8 cellular contexts compared by ENCODE assay signal in the genomic region with DNA sequence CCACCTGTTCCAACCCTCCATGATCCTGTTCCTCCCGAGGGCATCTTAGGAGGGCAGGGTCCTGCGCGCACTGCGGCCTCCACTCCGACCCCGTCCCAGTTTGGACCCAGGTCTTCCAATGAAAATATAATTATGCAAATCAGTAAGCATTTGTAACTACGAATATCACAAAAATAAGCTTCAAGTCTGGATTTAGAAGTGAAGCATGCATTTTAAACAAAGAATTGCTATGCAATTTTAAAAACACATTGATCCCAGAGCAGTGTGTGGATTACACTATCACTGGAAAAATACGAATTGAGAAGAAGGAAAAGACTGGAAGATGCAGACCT. TPM values are rescaled to one million over a fixed set of nuclear protein-coding genes. Genes with fewer than 3 reads are reported as not detected.
A peak's percentile ranks its signal among the peaks of the same experiment; 100 is the strongest.
DNase-seq lines count a peak whose midpoint lies in the region; ATAC-seq and TF ChIP-seq lines count a peak whose summit lies in the region.
"Had no signal": no experiment of that assay in that cellular context is flagged by ENCODE, and none has a peak within 500 bp of the region (broad histone marks: within the 10 kb centered on the region; RNA-seq: fewer than 3 reads in every experiment).

No MANE protein-coding gene starts in this region.

- peaks cover 69% of the 10 kb centered on the region for H3K4me1 Mint-ChIP-seq in activated CD8-positive, alpha-beta T cell treated with anti-CD3 and anti-CD28 coated beads, Interleukin-2, amount 10 ng/mL, durations not matched to agents 7 days and 5 days (ENCODE audit: low read depth)
- H3K4me1 Mint-ChIP-seq in stimulated activated naive B cell treated with anti-CD40 and anti-IgM and Interleukin-4, amounts not matched to agents 10 μg/mL and 1 μg/mL and 100 μg/mL, for 72 hours, result peaks cover 24 to 59% of the 10 kb centered on the region in 2 donors

- no peaks in the 10 kb centered on the region for H3K27me3 ChIP-seq in iPS-15b (ENCODE audit: control insufficient read depth, insufficient read depth, low read length)

- peak overlapping the region; percentile 84 for H3K27ac Mint-ChIP-seq in activated CD8-positive, alpha-beta T cell treated with anti-CD3 and anti-CD28 coated beads, Interleukin-2, amount 10 ng/mL, durations not matched to agents 7 days and 5 days
- peak overlapping the region; percentile 95 for H3K27ac Mint-ChIP-seq in stimulated activated naive B cell treated with anti-CD40 and anti-IgM and Interleukin-4, amounts not matched to agents 10 μg/mL and 1 μg/mL and 100 μg/mL, for 72 hours

- H3K9me3 ChIP-seq in iPS-15b (ENCODE audit: control insufficient read depth, insufficient read depth, low read length), result no peaks in the 10 kb centered on the region

- no peaks in the 10 kb centered on the region for H3K27me3 Mint-ChIP-seq in activated CD8-positive, alpha-beta T cell treated with anti-CD3 and anti-CD28 coated beads, Interleukin-2, amount 10 ng/mL, durations not matched to agents 7 days and 5 days (ENCODE audit: low read depth)
- H3K27me3 Mint-ChIP-seq in stimulated activated naive B cell treated with anti-CD40 and anti-IgM and Interleukin-4, amounts not matched to agents 10 μg/mL and 1 μg/mL and 100 μg/mL, for 72 hours, result peaks cover 6% of the 10 kb centered on the region in 2 donors

- no peaks in the 10 kb centered on the region for H3K9me3 Mint-ChIP-seq in activated CD8-positive, alpha-beta T cell treated with anti-CD3 and anti-CD28 coated beads, Interleukin-2, amount 10 ng/mL, durations not matched to agents 7 days and 5 days (ENCODE audit: insufficient read depth)
- H3K9me3 Mint-ChIP-seq in stimulated activated naive B cell treated with anti-CD40 and anti-IgM and Interleukin-4, amounts not matched to agents 10 μg/mL and 1 μg/mL and 100 μg/mL, for 72 hours, result peaks cover 0 to 2% of the 10 kb centered on the region in 2 donors

- ATAC-seq in activated CD8-positive, alpha-beta T cell treated with anti-CD3 and anti-CD28 coated beads, Interleukin-2, amount 10 ng/mL, durations not matched to agents 7 days and 5 days, result no peak
- ATAC-seq in stimulated activated naive B cell treated with anti-CD40 and anti-IgM and Interleukin-4, amounts not matched to agents 10 μg/mL and 1 μg/mL and 100 μg/mL, for 72 hours (replicated peaks), result no peak
- ATAC-seq in HG02678 (IDR thresholded peaks at IDR 0.05; ENCODE audit: unreplicated experiment) (no peak), HG03175 (IDR thresholded peaks at IDR 0.05; ENCODE audit: unreplicated experiment) (no peak)

- CTCF ChIA-PET in activated CD8-positive, alpha-beta T cell treated with anti-CD3 and anti-CD28 coated beads, Interleukin-2, amount 10 ng/mL, durations not matched to agents 7 days and 5 days (lab: Charles Lee), result interaction anchor here (1.3 to 2.7 kb wide), 7 partner anchors 15 to 178 kb away, joined by 3 to 12 read pairs (median 5); no protein-coding TSS in a partner anchor

- H3K4me3 Mint-ChIP-seq in activated CD8-positive, alpha-beta T cell treated with anti-CD3 and anti-CD28 coated beads, Interleukin-2, amount 10 ng/mL, durations not matched to agents 7 days and 5 days, result peak overlapping the region; percentile 92
- peak overlapping the region; percentile 94 to 98 for H3K4me3 Mint-ChIP-seq in stimulated activated naive B cell treated with anti-CD40 and anti-IgM and Interleukin-4, amounts not matched to agents 10 μg/mL and 1 μg/mL and 100 μg/mL, for 72 hours

- peaks cover 39% of the 10 kb centered on the region for H3K36me3 Mint-ChIP-seq in activated CD8-positive, alpha-beta T cell treated with anti-CD3 and anti-CD28 coated beads, Interleukin-2, amount 10 ng/mL, durations not matched to agents 7 days and 5 days (ENCODE audit: low read depth)
- H3K36me3 Mint-ChIP-seq in stimulated activated naive B cell treated with anti-CD40 and anti-IgM and Interleukin-4, amounts not matched to agents 10 μg/mL and 1 μg/mL and 100 μg/mL, for 72 hours, result peaks cover 14 to 27% of the 10 kb centered on the region in 2 donors

- peaks cover 21% of the 10 kb centered on the region for H3K4me1 ChIP-seq in iPS-15b (ENCODE audit: control insufficient read depth, insufficient read depth, low read length)

- peak overlapping the region; percentile 77 for H3K4me3 ChIP-seq in HFF-Myc (replicated peaks; ENCODE audit: low read depth, low read length)
- peak overlapping the region; percentile 100 for H3K4me3 ChIP-seq in iPS-15b (ENCODE audit: low read depth, low read length)

- H3K36me3 ChIP-seq in iPS-15b (ENCODE audit: control insufficient read depth, insufficient read depth, low read length), result no peaks in the 10 kb centered on the region

- POLR2A ChIA-PET in activated CD8-positive, alpha-beta T cell treated with anti-CD3 and anti-CD28 coated beads, Interleukin-2, amount 10 ng/mL, durations not matched to agents 7 days and 5 days (lab: Charles Lee), result interaction anchor here (0.8 to 5.6 kb wide), 10 partner anchors 9 to 313 kb away, joined by 3 to 36 read pairs (median 8); a partner anchor contains a TSS

- no peak overlapping the region for H3K9ac ChIP-seq in iPS-15b (ENCODE audit: low read depth, low read length)

- no peak for DNase-seq in HFF-Myc (ENCODE audit: extremely low read depth, low read depth)
- DNase-seq in activated CD8-positive, alpha-beta T cell treated with anti-CD3 and anti-CD28 coated beads, Interleukin-2, amount 10 ng/mL, durations not matched to agents 7 days and 5 days, result no peak
- no peak for DNase-seq in stimulated activated naive B cell treated with anti-CD40 and anti-IgM and Interleukin-4, amounts not matched to agents 10 μg/mL and 1 μg/mL and 100 μg/mL, for 72 hours
- DNase-seq in UCSD-AML1 (lab: John Stamatoyannopoulos, UW; ENCODE audit: unreplicated experiment), result no peak

- TF ChIP-seq CTCF in HFF-Myc (IDR thresholded peaks at IDR 0.05; ENCODE audit: low read depth, low read length, missing control alignments), result no peak

RNA-seq across cellular contexts. Expression of a gene that starts 0.7 kb away (rescaled TPM):
- total RNA-seq in activated CD8-positive, alpha-beta T cell treated with anti-CD3 and anti-CD28 coated beads, Interleukin-2, amount 10 ng/mL, durations not matched to agents 7 days and 5 days, result 100 to 1,000 TPM; 110 to 117 TPM

RNA-seq across cellular contexts. Expression of a gene that starts 31.3 kb away (rescaled TPM):
- total RNA-seq in activated CD8-positive, alpha-beta T cell treated with anti-CD3 and anti-CD28 coated beads, Interleukin-2, amount 10 ng/mL, durations not matched to agents 7 days and 5 days, result 1 to 10 TPM; 8.5 to 9.5 TPM
- total RNA-seq: dermis blood vessel endothelial cell had no signal
